ENCODE assay signal across 1 cellular context in the genomic region with DNA sequence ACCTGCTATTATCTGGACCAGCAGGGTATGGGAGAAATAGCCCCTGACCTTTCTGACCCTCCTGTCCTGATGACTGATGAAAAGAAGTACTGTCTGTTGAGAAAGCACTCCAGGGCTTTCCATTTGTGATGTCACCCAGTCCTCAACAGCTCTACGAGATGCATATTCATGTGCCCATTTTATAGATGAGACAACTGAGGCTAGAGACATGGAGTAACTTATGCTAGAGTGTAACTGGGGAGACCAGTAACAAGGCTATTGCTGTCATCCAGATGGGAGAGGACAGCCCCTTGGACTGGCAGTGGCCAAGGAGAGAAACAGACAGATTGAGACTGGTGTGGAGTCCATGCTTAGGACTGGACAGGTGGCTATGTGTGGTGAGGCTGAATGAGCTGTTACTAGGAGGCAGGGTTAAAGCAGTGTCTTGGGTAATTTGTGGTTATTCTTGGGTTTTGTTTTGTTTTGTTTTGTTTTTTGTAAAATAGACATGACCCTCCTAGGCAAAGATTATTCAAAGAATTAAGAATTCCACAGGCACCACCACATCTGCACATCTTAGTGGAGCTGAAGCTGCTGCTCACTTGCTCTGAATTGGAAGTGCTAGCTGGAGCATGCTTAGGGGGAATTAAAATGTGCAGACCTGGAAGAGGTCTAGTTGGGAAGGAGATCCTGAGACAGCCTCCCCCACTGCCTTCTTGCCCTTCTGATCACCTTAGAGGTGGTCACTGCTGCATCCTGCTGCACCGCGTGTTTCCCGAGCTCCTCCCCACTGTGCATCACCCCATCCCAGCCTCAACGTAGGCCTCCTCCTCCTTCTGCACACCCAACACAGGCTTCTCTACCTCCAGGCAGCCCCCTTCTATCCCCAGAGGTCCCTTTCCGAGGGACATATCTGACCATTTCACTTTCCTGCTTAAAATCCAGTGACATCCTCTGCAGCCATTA.
TF ChIP-seq lines count a peak whose summit lies in the region.

No MANE protein-coding gene starts in this region.

TF ChIP-seq in HepG2, 621 proteins besides CTCF, POLR2A, EP300 and RAD21 (continued from another document):
- TF ChIP-seq ZNF687 (CRISPR knock-in tag; IDR thresholded peaks at IDR 0.05) (no peak), CREB1 (IDR thresholded peaks at IDR 0.05) (0 out of 2 replicates have a peak, but pooled peaks have one; percentile 10), CREB1 (CRISPR knock-in tag; IDR thresholded peaks at IDR 0.05) (no peak)
TF ChIP-seq in HepG2: peak in this region for 2.
